ENCODE assay signal across 19 cellular contexts in genomic region chr9:2180171-2180570, GRCh38.
DNase-seq lines count a peak whose midpoint lies in the region; ATAC-seq and TF ChIP-seq lines count a peak whose summit lies in the region.
"Had no signal": no experiment of that assay in that cellular context is flagged by ENCODE, and none has a peak within 500 bp of the region (broad histone marks: within the 10 kb centered on the region; RNA-seq: fewer than 3 reads in every experiment).

No MANE protein-coding gene starts in this region.

- TF ChIP-seq CTCF in Peyer's patch (IDR thresholded peaks at IDR 0.05): no peak

- H3K4me3 ChIP-seq in Peyer's patch: no peak overlapping the region
- H3K4me3 ChIP-seq: A549, GM12878, SJSA1, thyroid gland had no signal

- H3K27ac ChIP-seq in layer of hippocampus (ENCODE audit: low read depth, low read length): peak overlapping the region; percentile 8
- H3K27ac ChIP-seq in Peyer's patch: no peak overlapping the region
- H3K27ac ChIP-seq: A549, SJSA1, thyroid gland had no signal

- no peak for TF ChIP-seq POLR2A in Peyer's patch (IDR thresholded peaks at IDR 0.05)

- peaks cover 10% of the 10 kb centered on the region for H3K4me1 Mint-ChIP-seq in activated T-helper 17 cell treated with anti-CD3 and anti-CD28 coated beads, Interleukin-2, amount 50 U/mL, for 72 hours
- peaks cover under 1% of the 10 kb centered on the region for H3K4me1 Mint-ChIP-seq in stimulated activated effector memory CD8-positive, alpha-beta T cell treated with anti-CD3 and anti-CD28 coated beads, Interleukin-12 subunit alpha, Interleukin-12 subunit beta, amount 100 ng/mL, for 72 hours

- DNase-seq in NCI-H2081 (lab: John Stamatoyannopoulos, UW) (peak; percentile 22 to 38), NCI-H2081 treated with DMSO at 0.1 percent for 48 hours (lab: John Stamatoyannopoulos, UW) (no peak), glomerular visceral epithelial cell (ENCODE audit: extremely low spot score) (no peak), Peyer's patch (no peak)
- no peak for DNase-seq in stimulated activated effector memory CD8-positive, alpha-beta T cell treated with anti-CD3 and anti-CD28 coated beads, Interleukin-12 subunit alpha, Interleukin-12 subunit beta, amount 100 ng/mL, for 72 hours (ENCODE audit: low spot score in 2 of 2)
- DNase-seq: activated CD4-positive, alpha-beta T cell treated with anti-CD3 and anti-CD28 coated beads, Interleukin-2, amount 10 ng/mL, durations not matched to agents 24 days and 14 days; activated T-cell treated with anti-CD3 and anti-CD28 coated beads, Interleukin-2, amount 50 U/mL, for 1 hour; CD8-positive, alpha-beta memory T cell; immature natural killer cell; occipital lobe; stimulated activated CD4-positive, alpha-beta T cell treated with anti-CD3 and anti-CD28 coated beads, Interleukin-4, amount 100 ng/mL, for 24 hours; thyroid gland had no signal

- H3K27me3 Mint-ChIP-seq in activated T-helper 17 cell treated with anti-CD3 and anti-CD28 coated beads, Interleukin-2, amount 50 U/mL, for 72 hours: no peaks in the 10 kb centered on the region
- H3K27me3 Mint-ChIP-seq: activated CD4-positive, alpha-beta T cell treated with anti-CD3 and anti-CD28 coated beads, Interleukin-2, amount 10 ng/mL, durations not matched to agents 24 days and 14 days; CD8-positive, alpha-beta memory T cell; central memory CD8-positive, alpha-beta T cell had no signal

- ATAC-seq in activated T-helper 17 cell treated with anti-CD3 and anti-CD28 coated beads, Interleukin-2, amount 50 U/mL, for 72 hours (replicated peaks): no peak
- ATAC-seq in stimulated activated effector memory CD8-positive, alpha-beta T cell treated with anti-CD3 and anti-CD28 coated beads, Interleukin-12 subunit alpha, Interleukin-12 subunit beta, amount 100 ng/mL, for 72 hours: no peak
- ATAC-seq in HG02973 (IDR thresholded peaks at IDR 0.05; ENCODE audit: unreplicated experiment): no peak

- H3K9me3 Mint-ChIP-seq in activated T-helper 17 cell treated with anti-CD3 and anti-CD28 coated beads, Interleukin-2, amount 50 U/mL, for 72 hours: no peaks in the 10 kb centered on the region
- H3K9me3 Mint-ChIP-seq in stimulated activated effector memory CD8-positive, alpha-beta T cell treated with anti-CD3 and anti-CD28 coated beads, Interleukin-12 subunit alpha, Interleukin-12 subunit beta, amount 100 ng/mL, for 72 hours: no peaks in the 10 kb centered on the region
- H3K9me3 Mint-ChIP-seq: activated CD4-positive, alpha-beta T cell treated with anti-CD3 and anti-CD28 coated beads, Interleukin-2, amount 10 ng/mL, durations not matched to agents 24 days and 14 days; CD8-positive, alpha-beta memory T cell; central memory CD8-positive, alpha-beta T cell; immature natural killer cell had no signal

- peaks cover 0 to 36% (median 0%) of the 10 kb centered on the region in 3 donors for H3K36me3 ChIP-seq in Peyer's patch
- H3K36me3 ChIP-seq: SJSA1 had no signal

- H3K4me3 Mint-ChIP-seq in activated T-helper 17 cell treated with anti-CD3 and anti-CD28 coated beads, Interleukin-2, amount 50 U/mL, for 72 hours: no peak overlapping the region
- no peak overlapping the region for H3K4me3 Mint-ChIP-seq in stimulated activated effector memory CD8-positive, alpha-beta T cell treated with anti-CD3 and anti-CD28 coated beads, Interleukin-12 subunit alpha, Interleukin-12 subunit beta, amount 100 ng/mL, for 72 hours
- H3K4me3 Mint-ChIP-seq: activated CD4-positive, alpha-beta T cell treated with anti-CD3 and anti-CD28 coated beads, Interleukin-2, amount 10 ng/mL, durations not matched to agents 24 days and 14 days; CD8-positive, alpha-beta memory T cell; central memory CD8-positive, alpha-beta T cell; immature natural killer cell had no signal

- H3K9me3 ChIP-seq in Peyer's patch: no peaks in the 10 kb centered on the region
- H3K9me3 ChIP-seq: A549, SJSA1, thyroid gland had no signal

- no peaks in the 10 kb centered on the region for H3K4me1 ChIP-seq in Peyer's patch
- H3K4me1 ChIP-seq: A549, SJSA1 had no signal

- peaks cover 45% of the 10 kb centered on the region for H3K36me3 Mint-ChIP-seq in activated T-helper 17 cell treated with anti-CD3 and anti-CD28 coated beads, Interleukin-2, amount 50 U/mL, for 72 hours (ENCODE audit: low read depth)
- H3K36me3 Mint-ChIP-seq in stimulated activated effector memory CD8-positive, alpha-beta T cell treated with anti-CD3 and anti-CD28 coated beads, Interleukin-12 subunit alpha, Interleukin-12 subunit beta, amount 100 ng/mL, for 72 hours: peaks cover 48% of the 10 kb centered on the region

- H3K27ac Mint-ChIP-seq in activated T-helper 17 cell treated with anti-CD3 and anti-CD28 coated beads, Interleukin-2, amount 50 U/mL, for 72 hours: peak overlapping the region; percentile 60
- peak overlapping the region; percentile 9 for H3K27ac Mint-ChIP-seq in stimulated activated effector memory CD8-positive, alpha-beta T cell treated with anti-CD3 and anti-CD28 coated beads, Interleukin-12 subunit alpha, Interleukin-12 subunit beta, amount 100 ng/mL, for 72 hours
- H3K27ac Mint-ChIP-seq: activated CD4-positive, alpha-beta T cell treated with anti-CD3 and anti-CD28 coated beads, Interleukin-2, amount 10 ng/mL, durations not matched to agents 24 days and 14 days had no signal

- no peaks in the 10 kb centered on the region for H3K27me3 ChIP-seq in layer of hippocampus (ENCODE audit: control insufficient read depth, insufficient read depth, low read length)
- H3K27me3 ChIP-seq in Peyer's patch: no peaks in the 10 kb centered on the region
- H3K27me3 ChIP-seq: SJSA1, thyroid gland had no signal

Comparison
In these comparisons a context has a peak if more than half of its experiments do, and no peak if none do; other contexts are left out.
1. DNase-seq: peak in NCI-H2081 (2 of 2); none in NCI-H2081 treated with DMSO at 0.1 percent for 48 hours (single experiment), stimulated activated effector memory CD8-positive, alpha-beta T cell treated with anti-CD3 and anti-CD28 coated beads, Interleukin-12 subunit alpha, Interleukin-12 subunit beta, amount 100 ng/mL, for 72 hours (0 of 2), glomerular visceral epithelial cell (single experiment) and Peyer's patch (0 of 3).